Comparison of ENCODE assay signal across 1 cellular context in genomic region chr2:3204031-3204430, GRCh38.
TF ChIP-seq lines count a peak whose summit lies in the region.

No MANE protein-coding gene starts in this region.

TF ChIP-seq in WTC11, 78 proteins besides CTCF, POLR2A, EP300 and RAD21 (continued from another document):
- no peak for TF ChIP-seq FOXP4 (CRISPR knock-in tag; IDR thresholded peaks at IDR 0.05)
